16 cellular contexts compared by ENCODE assay signal in genomic region chr1:209803568-209803967, GRCh38. TPM values are rescaled to one million over a fixed set of nuclear protein-coding genes. Genes with fewer than 3 reads are reported as not detected.
"Had no signal": no experiment of that assay in that cellular context is flagged by ENCODE, and none has a peak within 500 bp of the region (broad histone marks: within the 10 kb centered on the region; RNA-seq: fewer than 3 reads in every experiment).

No MANE protein-coding gene starts in this region.

- H3K27ac ChIP-seq: thoracic aorta had no signal

- H3K27me3 ChIP-seq: adrenal gland had no signal

- H3K4me3 Mint-ChIP-seq: activated CD4-positive, alpha-beta memory T cell treated with anti-CD3 and anti-CD28 coated beads for 36 hours; activated CD4-positive, alpha-beta T cell treated with anti-CD3 and anti-CD28 coated beads for 36 hours; activated T-cell treated with anti-CD3 and anti-CD28 coated beads, Interleukin-2, amount 50 U/mL, for 4 hours; memory B cell; stimulated activated naive CD8-positive, alpha-beta T cell treated with anti-CD3 and anti-CD28 coated beads, Interleukin-15, amount 100 ng/mL, for 72 hours had no signal

- H3K27ac Mint-ChIP-seq: activated CD4-positive, alpha-beta memory T cell treated with anti-CD3 and anti-CD28 coated beads for 36 hours; activated CD4-positive, alpha-beta T cell treated with anti-CD3 and anti-CD28 coated beads for 36 hours; memory B cell had no signal

- H3K27me3 Mint-ChIP-seq: memory B cell; stimulated activated naive CD8-positive, alpha-beta T cell treated with anti-CD3 and anti-CD28 coated beads, Interleukin-15, amount 100 ng/mL, for 72 hours had no signal

- DNase-seq: activated CD4-positive, alpha-beta memory T cell treated with anti-CD3 and anti-CD28 coated beads for 36 hours; activated CD4-positive, alpha-beta T cell treated with anti-CD3 and anti-CD28 coated beads for 36 hours; activated effector memory CD4-positive, alpha-beta T cell treated with Interleukin-2 at 50 U/mL for 16 hours; activated naive CD4-positive, alpha-beta T cell treated with anti-CD3 and anti-CD28 coated beads, Interleukin-2, amount 50 U/mL, for 16 hours; activated T-cell treated with anti-CD3 and anti-CD28 coated beads, Interleukin-2, amount 50 U/mL, for 4 hours; adrenal gland; caudate nucleus; effector CD4-positive, alpha-beta T cell; hippocampal formation; left ventricle myocardium inferior; stimulated activated CD4-positive, alpha-beta T cell treated with anti-CD3 and anti-CD28 coated beads, Interleukin-1b, Interleukin-23, amount 100 ng/mL, for 48 hours; stimulated activated naive CD8-positive, alpha-beta T cell treated with anti-CD3 and anti-CD28 coated beads, Interleukin-15, amount 100 ng/mL, for 72 hours had no signal

- H3K36me3 Mint-ChIP-seq: activated CD4-positive, alpha-beta memory T cell treated with anti-CD3 and anti-CD28 coated beads for 36 hours; natural killer cell treated with Interleukin-12 subunit alpha and Interleukin-12 subunit beta and Interleukin-15 and Interleukin-18, amount 100 ng/mL, for 72 hours had no signal

- H3K4me3 ChIP-seq: adrenal gland, left ventricle myocardium inferior, thoracic aorta had no signal

- H3K9me3 ChIP-seq: adrenal gland, left ventricle myocardium inferior, thoracic aorta had no signal

- H3K9me3 Mint-ChIP-seq: activated CD4-positive, alpha-beta memory T cell treated with anti-CD3 and anti-CD28 coated beads for 36 hours; activated T-cell treated with anti-CD3 and anti-CD28 coated beads, Interleukin-2, amount 50 U/mL, for 4 hours; memory B cell; natural killer cell treated with Interleukin-12 subunit alpha and Interleukin-12 subunit beta and Interleukin-15 and Interleukin-18, amount 100 ng/mL, for 72 hours; stimulated activated naive CD8-positive, alpha-beta T cell treated with anti-CD3 and anti-CD28 coated beads, Interleukin-15, amount 100 ng/mL, for 72 hours had no signal

- H3K36me3 ChIP-seq: adrenal gland, left ventricle myocardium inferior, thoracic aorta had no signal

RNA-seq across cellular contexts. Expression of gene TRAF3IP3, which starts 47.7 kb away (rescaled TPM):
- total RNA-seq: kidney epithelial cell had no signal
